ENCODE assay signal across 28 cellular contexts in the genomic region with DNA sequence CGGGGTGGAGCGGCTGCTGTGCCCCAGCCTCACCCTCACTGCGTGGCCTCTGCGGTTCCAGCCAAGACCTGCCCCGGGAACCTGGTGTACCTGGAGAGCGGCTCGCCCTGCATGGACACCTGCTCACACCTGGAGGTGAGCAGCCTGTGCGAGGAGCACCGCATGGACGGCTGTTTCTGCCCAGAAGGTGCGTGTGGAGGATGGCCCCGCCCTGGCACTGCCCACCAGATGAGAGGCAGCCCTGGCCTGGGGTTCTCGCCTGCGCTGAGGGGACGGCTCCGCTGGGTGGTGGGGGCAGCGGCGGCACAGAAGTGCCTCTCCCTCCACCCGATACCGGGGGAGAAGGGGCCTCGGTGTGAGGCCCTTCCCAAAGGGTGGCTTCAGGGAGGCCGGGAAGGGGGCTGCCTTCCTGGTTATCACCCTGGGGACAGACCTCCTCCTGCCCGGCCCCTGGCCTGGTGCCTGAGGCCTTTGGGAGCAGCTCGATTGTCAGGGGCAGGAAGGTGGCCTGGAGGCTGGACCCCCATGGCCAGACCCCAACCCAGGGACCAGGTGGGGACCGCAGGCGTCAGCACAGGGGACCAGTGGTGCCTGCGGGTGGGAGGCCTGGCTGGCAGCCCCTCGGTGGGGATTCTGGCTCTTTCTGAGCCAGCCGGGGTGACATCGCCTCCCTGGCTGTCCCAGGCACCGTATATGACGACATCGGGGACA. TPM values are rescaled to one million over a fixed set of nuclear protein-coding genes. Genes with fewer than 3 reads are reported as not detected.
DNase-seq lines count a peak whose midpoint lies in the region; ATAC-seq, FAIRE-seq and TF ChIP-seq lines count a peak whose summit lies in the region.
"Had no signal": no experiment of that assay in that cellular context is flagged by ENCODE, and none has a peak within 500 bp of the region (broad histone marks: within the 10 kb centered on the region; RNA-seq: fewer than 3 reads in every experiment).

No MANE protein-coding gene starts in this region.

- H3K27me3 ChIP-seq in psoas muscle (ENCODE audit: insufficient read depth in 3 of 3, low read length in 2 of 3), result peaks cover 0 to 14% (median 2%) of the 10 kb centered on the region in 3 donors
- H3K27me3 ChIP-seq: Peyer's patch, SJSA1, thyroid gland had no signal

- H3K4me1 Mint-ChIP-seq in T-helper 17 cell, result no peaks in the 10 kb centered on the region
- no peaks in the 10 kb centered on the region for H3K4me1 Mint-ChIP-seq in type B pancreatic cell (ENCODE audit: unreplicated experiment)
- H3K4me1 Mint-ChIP-seq: activated naive CD8-positive, alpha-beta T cell treated with anti-CD3 and anti-CD28 coated beads for 36 hours; CD4-positive, CD25-positive, alpha-beta regulatory T cell; IgD-negative memory B cell; T-cell had no signal

- TF ChIP-seq CTCF in kidney (IDR thresholded peaks at IDR 0.05; ENCODE audit: borderline replicate concordance, extremely low read depth, insufficient read depth), result no peak
- TF ChIP-seq CTCF in psoas muscle (IDR thresholded peaks at IDR 0.05), result no peak
- no peak for TF ChIP-seq CTCF in type B pancreatic cell (conservative IDR thresholded peaks at IDR 0.05)

- H3K27ac Mint-ChIP-seq in T-helper 17 cell, result no peak overlapping the region
- no peak overlapping the region for H3K27ac Mint-ChIP-seq in type B pancreatic cell
- H3K27ac Mint-ChIP-seq: activated naive CD8-positive, alpha-beta T cell treated with anti-CD3 and anti-CD28 coated beads for 36 hours; CD4-positive, CD25-positive, alpha-beta regulatory T cell; IgD-negative memory B cell; T-cell had no signal

- H3K27ac ChIP-seq in kidney (ENCODE audit: low read depth in 2 of 2, low read length in 2 of 2) (no peak overlapping the region), psoas muscle (no peak overlapping the region)
- H3K27ac ChIP-seq: Peyer's patch, SJSA1, thyroid gland had no signal

- ATAC-seq in T-helper 17 cell, result no peak
- ATAC-seq in psoas muscle, result no peak
- ATAC-seq: T-cell had no signal

- H3K4me1 ChIP-seq in kidney (ENCODE audit: control insufficient read depth in 1 of 2, insufficient read depth in 1 of 2, low read depth in 1 of 2, low read length in 2 of 2) (no peaks in the 10 kb centered on the region), psoas muscle (no peaks in the 10 kb centered on the region)
- H3K4me1 ChIP-seq: Peyer's patch, SJSA1, thyroid gland had no signal

- peak; percentile 59 for DNase-seq in activated effector memory CD4-positive, alpha-beta T cell treated with anti-CD3 and anti-CD28 coated beads, Interleukin-2, amount 50 U/mL, for 16 hours
- no peak for DNase-seq in activated effector memory CD4-positive, alpha-beta T cell treated with Interleukin-2 at 50 U/mL for 16 hours
- DNase-seq in T-helper 17 cell, result peak in 2 of 3 donors; percentile 3 to 5
- peak; percentile 53 for DNase-seq in kidney
- DNase-seq in psoas muscle, result peak; percentile 6 to 49
- no peak for DNase-seq in DMS 273 (lab: John Stamatoyannopoulos, UW; ENCODE audit: unreplicated experiment)
- no peak for DNase-seq in NCI-H69 (lab: John Stamatoyannopoulos, UW)
- no peak for DNase-seq in type B pancreatic cell (ENCODE audit: extremely low spot score, unreplicated experiment)
- DNase-seq: activated CD4-positive, alpha-beta T cell treated with anti-CD3 and anti-CD28 coated beads for 4 hours; activated naive CD8-positive, alpha-beta T cell treated with anti-CD3 and anti-CD28 coated beads for 36 hours; CD4-positive, CD25-positive, alpha-beta regulatory T cell; mesenchymal stem cell; NCI-H1105; NCI-H2107; occipital lobe; retina; stimulated activated naive CD8-positive, alpha-beta T cell treated with anti-CD3 and anti-CD28 coated beads, Interleukin-15, Interleukin-2, amounts not matched to agents 100 U/mL and 50 U/mL, for 24 hours; T-cell; thyroid gland had no signal

- FAIRE-seq in kidney (lab: Jason Lieb, UNC), result no peak
- FAIRE-seq: G401.6, GM18507, TTC549 had no signal

- no peaks in the 10 kb centered on the region for H3K9me3 Mint-ChIP-seq in type B pancreatic cell
- H3K9me3 Mint-ChIP-seq: activated naive CD8-positive, alpha-beta T cell treated with anti-CD3 and anti-CD28 coated beads for 36 hours; CD4-positive, CD25-positive, alpha-beta regulatory T cell; IgD-negative memory B cell; T-cell had no signal

- H3K27me3 Mint-ChIP-seq in T-helper 17 cell, result peaks cover 4% of the 10 kb centered on the region
- no peaks in the 10 kb centered on the region for H3K27me3 Mint-ChIP-seq in type B pancreatic cell
- H3K27me3 Mint-ChIP-seq: activated naive CD8-positive, alpha-beta T cell treated with anti-CD3 and anti-CD28 coated beads for 36 hours; CD4-positive, CD25-positive, alpha-beta regulatory T cell; IgD-negative memory B cell; T-cell had no signal

- H3K36me3 Mint-ChIP-seq in T-helper 17 cell (ENCODE audit: low read depth) (no peaks in the 10 kb centered on the region), type B pancreatic cell (no peaks in the 10 kb centered on the region)
- H3K36me3 Mint-ChIP-seq: activated naive CD8-positive, alpha-beta T cell treated with anti-CD3 and anti-CD28 coated beads for 36 hours; CD4-positive, CD25-positive, alpha-beta regulatory T cell; IgD-negative memory B cell; T-cell had no signal

- H3K9me3 ChIP-seq in T-helper 17 cell (ENCODE audit: control insufficient read depth, low read length, poor library complexity, severe bottlenecking) (no peaks in the 10 kb centered on the region), kidney (ENCODE audit: control insufficient read depth in 1 of 2, low read length in 2 of 2) (no peaks in the 10 kb centered on the region), psoas muscle (no peaks in the 10 kb centered on the region)
- H3K9me3 ChIP-seq: Peyer's patch, SJSA1, thyroid gland had no signal

- H3K9ac ChIP-seq in kidney (ENCODE audit: low read length in 2 of 2), result no peak overlapping the region

- WGBS in psoas muscle, 3 donors, result 79 to 81% (median 81%) methylated on average over 29 to 33 of the region's 33 CpGs

- no peak overlapping the region for H3K4me3 Mint-ChIP-seq in T-helper 17 cell
- H3K4me3 Mint-ChIP-seq in type B pancreatic cell, result no peak overlapping the region
- H3K4me3 Mint-ChIP-seq: activated naive CD8-positive, alpha-beta T cell treated with anti-CD3 and anti-CD28 coated beads for 36 hours; CD4-positive, CD25-positive, alpha-beta regulatory T cell; IgD-negative memory B cell; T-cell had no signal

- H3K4me3 ChIP-seq in kidney (ENCODE audit: low read length in 2 of 2), result no peak overlapping the region
- H3K4me3 ChIP-seq in psoas muscle, result no peak overlapping the region
- H3K4me3 ChIP-seq: Peyer's patch, SJSA1, thyroid gland had no signal

- intact Hi-C loops in kidney (cut with DNase I), result no loop called here
- intact Hi-C loops in psoas muscle (cut with DNase I), result no loop called here

- H3K36me3 ChIP-seq in kidney (ENCODE audit: control insufficient read depth in 1 of 2, insufficient read depth in 2 of 2, low read length in 2 of 2) (no peaks in the 10 kb centered on the region), psoas muscle (ENCODE audit: insufficient read depth in 1 of 2, low read depth in 1 of 2) (no peaks in the 10 kb centered on the region)
- H3K36me3 ChIP-seq: Peyer's patch, SJSA1, thyroid gland had no signal

RNA-seq across cellular contexts. Expression of a gene that starts 7.1 kb away (rescaled TPM):
- total RNA-seq in T-helper 17 cell (not detected), kidney (not detected), psoas muscle (under 1 TPM in 3 of 4 donors, not detected in 1; 0.02 to 0.44 (median 0.04) TPM), type B pancreatic cell (ENCODE audit: low replicate concordance) (1.5 and 2.7 TPM in 2 replicates)
- polyA plus RNA-seq in kidney (ENCODE audit: insufficient read depth, low read depth, low replicate concordance) (not detected), psoas muscle (under 1 TPM in 2 of 3 donors, not detected in 1; under 0.01 to 0.01 TPM)
- total RNA-seq: activated naive CD8-positive, alpha-beta T cell treated with anti-CD3 and anti-CD28 coated beads for 36 hours; CD4-positive, CD25-positive, alpha-beta regulatory T cell; kidney epithelial cell; M059J; NCI-H460; occipital lobe; SJSA1; thyroid gland had no signal
- polyA plus RNA-seq: CD4-positive, CD25-positive, alpha-beta regulatory T cell; IgD-negative memory B cell had no signal

RNA-seq across cellular contexts. Expression of a gene that starts 45.2 kb away (rescaled TPM):
- not detected for total RNA-seq in T-helper 17 cell
- total RNA-seq in kidney, result 3.0 TPM
- 1.1 TPM for polyA plus RNA-seq in kidney (ENCODE audit: insufficient read depth, low read depth, low replicate concordance)
- not detected for total RNA-seq in psoas muscle
- under 1 TPM; under 0.01 to 0.04 (median 0.01) TPM for polyA plus RNA-seq in psoas muscle
- 0.38 and 0.46 TPM in 2 replicates for total RNA-seq in type B pancreatic cell (ENCODE audit: low replicate concordance)
- total RNA-seq: activated naive CD8-positive, alpha-beta T cell treated with anti-CD3 and anti-CD28 coated beads for 36 hours; CD4-positive, CD25-positive, alpha-beta regulatory T cell; kidney epithelial cell; M059J; NCI-H460; occipital lobe; Peyer's patch; SJSA1; thyroid gland had no signal
- polyA plus RNA-seq: IgD-negative memory B cell had no signal

Comparison
In these comparisons a context has a peak if more than half of its experiments do, and no peak if none do; other contexts are left out.
1. DNase-seq: peak in activated effector memory CD4-positive, alpha-beta T cell treated with anti-CD3 and anti-CD28 coated beads, Interleukin-2, amount 50 U/mL, for 16 hours (single experiment), T-helper 17 cell (2 of 3), kidney (single experiment) and psoas muscle (2 of 2); none in activated effector memory CD4-positive, alpha-beta T cell treated with Interleukin-2 at 50 U/mL for 16 hours (single experiment), DMS 273 (single experiment), NCI-H69 (single experiment) and type B pancreatic cell (single experiment).